ENCODE assay signal across 14 cellular contexts in the genomic region with DNA sequence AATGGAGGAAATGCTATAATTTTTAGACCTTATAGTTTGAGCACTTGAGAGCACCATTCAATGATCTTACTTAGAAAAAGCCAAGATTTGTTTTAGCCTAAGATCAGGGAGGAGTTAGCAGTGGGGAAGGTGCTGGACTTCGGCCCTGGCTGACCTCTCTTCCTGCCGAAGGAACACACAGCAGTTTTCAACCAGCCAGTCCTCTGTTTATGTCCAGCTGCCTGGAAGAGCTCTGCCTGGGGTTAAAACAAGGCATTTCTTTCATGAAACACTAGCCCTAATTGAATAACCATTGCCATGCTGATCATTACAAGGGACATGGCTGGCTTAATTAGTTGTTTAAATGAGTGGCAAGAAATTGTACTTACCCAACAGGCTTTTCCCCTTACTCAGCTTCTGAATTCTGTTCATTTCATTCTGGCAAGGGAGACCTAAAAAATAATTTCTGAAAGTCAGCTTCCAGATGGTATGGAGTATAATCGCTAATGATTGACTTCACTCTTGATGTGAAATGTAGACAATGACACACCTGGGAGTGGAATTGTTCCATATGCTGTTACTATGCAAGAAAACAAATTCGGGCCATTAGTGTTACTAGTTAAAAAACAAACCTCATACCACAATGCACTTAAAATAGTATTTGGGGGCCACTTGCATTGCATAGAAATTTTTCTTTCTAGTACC.
DNase-seq lines count a peak whose midpoint lies in the region; ATAC-seq and TF ChIP-seq lines count a peak whose summit lies in the region.
"Had no signal": no experiment of that assay in that cellular context is flagged by ENCODE, and none has a peak within 500 bp of the region (broad histone marks: within the 10 kb centered on the region; RNA-seq: fewer than 3 reads in every experiment).

No MANE protein-coding gene starts in this region.

- intact Hi-C loops in Right ventricle myocardium inferior (cut with DNase I), result no loop called here
- intact Hi-C loops in cardiac septum (cut with DNase I), result no loop called here
- intact Hi-C loops in testis (cut with DNase I; ENCODE audit: low total_unique reads), result no loop called here

- DNase-seq in Right ventricle myocardium inferior (ENCODE audit: missing footprints) (no peak), cardiac septum (ENCODE audit: low spot score) (no peak), globus pallidus (ENCODE audit: low spot score) (peak; percentile 36), medulla oblongata (ENCODE audit: extremely low spot score) (peak; percentile 50), testis (peak; percentile 26), germinal center (ENCODE audit: low spot score) (no peak), inferior parietal cortex (ENCODE audit: extremely low spot score) (no peak), superior temporal gyrus (ENCODE audit: extremely low spot score) (no peak)
- DNase-seq: NCI-H1436, NCI-H2081 treated with DMSO at 0.1 percent for 48 hours, NCI-H226, NCI-H69, PC-9 had no signal

- H3K27me3 ChIP-seq in testis, result no peaks in the 10 kb centered on the region

- WGBS in testis, 2 donors, result 51 to 53% methylated on average over 4 of the region's 4 CpGs

- no peak for TF ChIP-seq CTCF in testis (IDR thresholded peaks at IDR 0.05)

- TF ChIP-seq POLR2A in testis (IDR thresholded peaks at IDR 0.05), result no peak

- H3K9me3 ChIP-seq in testis, result no peaks in the 10 kb centered on the region

- peaks cover 21% of the 10 kb centered on the region for H3K4me1 ChIP-seq in testis

- no peaks in the 10 kb centered on the region for H3K36me3 ChIP-seq in testis (ENCODE audit: low read depth, missing control alignments)

- peak; percentile 75 for ATAC-seq in Right ventricle myocardium inferior
- ATAC-seq: HCT116 had no signal

- H3K4me3 ChIP-seq in testis, result no peak overlapping the region
- H3K4me3 ChIP-seq: PC-9 had no signal

- H3K27ac ChIP-seq in testis, result peak overlapping the region; percentile 36 to 63
- H3K27ac ChIP-seq: PC-9 had no signal

Comparison
In these comparisons a context has a peak if more than half of its experiments do, and no peak if none do; other contexts are left out.
1. DNase-seq: peak in globus pallidus (single experiment), medulla oblongata (single experiment) and testis (single experiment); none in Right ventricle myocardium inferior (single experiment), cardiac septum (single experiment), germinal center (single experiment), inferior parietal cortex (single experiment) and superior temporal gyrus (single experiment).